Comparison of ENCODE assay signal across 8 cellular contexts in genomic region chr2:85601771-85602475, GRCh38. TPM values are rescaled to one million over a fixed set of nuclear protein-coding genes. Genes with fewer than 3 reads are reported as not detected.
A peak's percentile ranks its signal among the peaks of the same experiment; 100 is the strongest.
DNase-seq lines count a peak whose midpoint lies in the region; ATAC-seq and TF ChIP-seq lines count a peak whose summit lies in the region.

No MANE protein-coding gene starts in this region.

- intact Hi-C loops in CD8-positive, alpha-beta T cell (cut with DNase I, micrococcal nuclease), result loop anchor here (1.0 to 5.0 kb wide), 12 partner anchors 10 to 505 kb away; partner anchors contain the start of genes MAT2A (in 2 of the 2), C2orf68 (in 1 of the 2), ELMOD3 (in 1 of the 2) and GGCX (in 1 of the 2)
- intact Hi-C loops in Right ventricle myocardium inferior (cut with DNase I), result no loop called here

- peak overlapping the region; percentile 69 for H2AFZ ChIP-seq in osteoblast (ENCODE audit: low read length)

- H3K27ac ChIP-seq in CD8-positive, alpha-beta T cell (ENCODE audit: low read depth, low read length), result peak overlapping the region; percentile 58
- peak overlapping the region; percentile 59 for H3K27ac ChIP-seq in osteoblast (ENCODE audit: low read depth, low read length)

- peaks cover 7% of the 10 kb centered on the region for H4K20me1 ChIP-seq in osteoblast (ENCODE audit: insufficient read depth, low read length)

- H3K27ac Mint-ChIP-seq in CD8-positive, alpha-beta T cell, result peak overlapping the region; percentile 89
- H3K27ac Mint-ChIP-seq in activated T-helper 17 cell treated with anti-CD3 and anti-CD28 coated beads, Interleukin-2, amount 50 U/mL, for 72 hours, result peak overlapping the region; percentile 64

- H3K9me3 ChIP-seq in CD8-positive, alpha-beta T cell (ENCODE audit: low read length), result no peaks in the 10 kb centered on the region
- no peaks in the 10 kb centered on the region for H3K9me3 ChIP-seq in osteoblast (ENCODE audit: low read depth, low read length)

- no peak for TF ChIP-seq CTCF in CD8-positive, alpha-beta T cell (IDR thresholded peaks at IDR 0.05)
- no peak for TF ChIP-seq CTCF in osteoblast (IDR thresholded peaks at IDR 0.05; ENCODE audit: extremely low read depth, low read depth, low read length)

- peak; percentile 5 for ATAC-seq in CD8-positive, alpha-beta T cell
- ATAC-seq in GM19452 (IDR thresholded peaks at IDR 0.05; ENCODE audit: unreplicated experiment) (peak; percentile 41), HG03442 (IDR thresholded peaks at IDR 0.05; ENCODE audit: unreplicated experiment) (peak; percentile 35), Right ventricle myocardium inferior (peak; percentile 66)
- peak; percentile 25 for ATAC-seq in activated T-helper 17 cell treated with anti-CD3 and anti-CD28 coated beads, Interleukin-2, amount 50 U/mL, for 72 hours (replicated peaks)

- POLR2A ChIA-PET in CD8-positive, alpha-beta T cell (lab: Charles Lee), result interaction anchor here (0.8 to 1.9 kb wide), 7 partner anchors 9 to 504 kb away, joined by 4 to 9 read pairs (median 4); partner anchors contain the start of genes C2orf68, POLR1A, PTCD3 and TGOLN2

- peak overlapping the region; percentile 97 for H3K4me3 ChIP-seq in CD8-positive, alpha-beta T cell (ENCODE audit: low read depth, low read length)
- peak overlapping the region; percentile 88 for H3K4me3 ChIP-seq in osteoblast (ENCODE audit: insufficient read depth, low read length)

- peaks cover 33% of the 10 kb centered on the region for H3K36me3 Mint-ChIP-seq in CD8-positive, alpha-beta T cell
- peaks cover 33% of the 10 kb centered on the region for H3K36me3 Mint-ChIP-seq in activated T-helper 17 cell treated with anti-CD3 and anti-CD28 coated beads, Interleukin-2, amount 50 U/mL, for 72 hours (ENCODE audit: low read depth)

- H3K4me2 ChIP-seq in osteoblast (ENCODE audit: insufficient read depth, low read length), result peak overlapping the region; percentile 98

- H3K9me3 Mint-ChIP-seq in CD8-positive, alpha-beta T cell, result no peaks in the 10 kb centered on the region
- H3K9me3 Mint-ChIP-seq in activated T-helper 17 cell treated with anti-CD3 and anti-CD28 coated beads, Interleukin-2, amount 50 U/mL, for 72 hours, result no peaks in the 10 kb centered on the region

- H3K27me3 Mint-ChIP-seq in CD8-positive, alpha-beta T cell (ENCODE audit: low read depth), result no peaks in the 10 kb centered on the region
- no peaks in the 10 kb centered on the region for H3K27me3 Mint-ChIP-seq in activated T-helper 17 cell treated with anti-CD3 and anti-CD28 coated beads, Interleukin-2, amount 50 U/mL, for 72 hours

- peaks cover 32% of the 10 kb centered on the region for H3K4me1 ChIP-seq in CD8-positive, alpha-beta T cell (ENCODE audit: insufficient read depth, low read length)
- peaks cover 41% of the 10 kb centered on the region for H3K4me1 ChIP-seq in osteoblast (ENCODE audit: insufficient read depth, low read length)

- peaks cover 40% of the 10 kb centered on the region for H3K4me1 Mint-ChIP-seq in CD8-positive, alpha-beta T cell (ENCODE audit: low read depth)
- H3K4me1 Mint-ChIP-seq in activated T-helper 17 cell treated with anti-CD3 and anti-CD28 coated beads, Interleukin-2, amount 50 U/mL, for 72 hours, result peaks cover 18% of the 10 kb centered on the region

- DNase-seq in CD8-positive, alpha-beta T cell, result no peak
- DNase-seq in Right ventricle myocardium inferior (ENCODE audit: missing footprints) (peak; percentile 87), osteoblast (ENCODE audit: insufficient read length, low spot score, missing footprints) (peak; percentile 86), RPMI8226 (no peak), SKM-1 (lab: John Stamatoyannopoulos, UW; ENCODE audit: unreplicated experiment) (no peak)

- H3K4me3 Mint-ChIP-seq in CD8-positive, alpha-beta T cell, result peak overlapping the region; percentile 86
- H3K4me3 Mint-ChIP-seq in activated T-helper 17 cell treated with anti-CD3 and anti-CD28 coated beads, Interleukin-2, amount 50 U/mL, for 72 hours, result peak overlapping the region; percentile 78

- peaks cover 39% of the 10 kb centered on the region for H3K79me2 ChIP-seq in osteoblast (ENCODE audit: insufficient read depth, low read length)

- CTCF ChIA-PET in CD8-positive, alpha-beta T cell (lab: Charles Lee), result interaction anchor here (0.8 to 1.0 kb wide), 2 partner anchors 35 to 181 kb away, joined by 3 to 4 read pairs; no protein-coding TSS in a partner anchor

- peaks cover 17% of the 10 kb centered on the region for H3K36me3 ChIP-seq in CD8-positive, alpha-beta T cell (ENCODE audit: insufficient read depth, low read length)
- H3K36me3 ChIP-seq in osteoblast (ENCODE audit: insufficient read depth, low read length), result peaks cover 18% of the 10 kb centered on the region

- no peaks in the 10 kb centered on the region for H3K27me3 ChIP-seq in CD8-positive, alpha-beta T cell (ENCODE audit: insufficient read depth, low read length)
- no peaks in the 10 kb centered on the region for H3K27me3 ChIP-seq in osteoblast (ENCODE audit: insufficient read depth, low read length)

RNA-seq across cellular contexts. Expression of gene TMEM150A, which starts 0.6 kb away (rescaled TPM):
- 1 to 10 TPM; 5.7 to 6.0 TPM for total RNA-seq in CD8-positive, alpha-beta T cell
- total RNA-seq in activated T-helper 17 cell treated with anti-CD3 and anti-CD28 coated beads, Interleukin-2, amount 50 U/mL, for 72 hours, result 1 to 10 TPM; 3.3 to 3.7 TPM
- 10.8 TPM for total RNA-seq in Right ventricle myocardium inferior
- total RNA-seq in osteoblast, result 17.7 and 20.6 TPM in 2 replicates

RNA-seq across cellular contexts. Expression of gene RNF181, which starts 6.4 kb away (rescaled TPM):
- total RNA-seq in CD8-positive, alpha-beta T cell, result 10 to 100 TPM; 38.1 to 41.0 TPM
- 100 to 1,000 TPM; 116 to 156 TPM for total RNA-seq in activated T-helper 17 cell treated with anti-CD3 and anti-CD28 coated beads, Interleukin-2, amount 50 U/mL, for 72 hours
- total RNA-seq in Right ventricle myocardium inferior, result 87.8 TPM
- 124 and 146 TPM in 2 replicates for total RNA-seq in osteoblast

RNA-seq across cellular contexts. Expression of gene C2orf68, which starts 9.9 kb away (rescaled TPM):
- 10 to 100 TPM; 23.2 to 27.9 TPM for total RNA-seq in CD8-positive, alpha-beta T cell
- total RNA-seq in activated T-helper 17 cell treated with anti-CD3 and anti-CD28 coated beads, Interleukin-2, amount 50 U/mL, for 72 hours, result 10 to 100 TPM; 21.6 to 32.5 TPM
- total RNA-seq in Right ventricle myocardium inferior (26.4 TPM), osteoblast (23.9 and 30.9 TPM in 2 replicates)

RNA-seq across cellular contexts. Expression of gene USP39, which starts 14.1 kb away (rescaled TPM):
- 10 to 100 TPM; 48.4 to 48.7 TPM for total RNA-seq in CD8-positive, alpha-beta T cell
- 10 to 100 TPM; 48.8 to 79.2 TPM for total RNA-seq in activated T-helper 17 cell treated with anti-CD3 and anti-CD28 coated beads, Interleukin-2, amount 50 U/mL, for 72 hours
- total RNA-seq in Right ventricle myocardium inferior, result 30.8 TPM
- total RNA-seq in osteoblast, result 34.8 and 36.9 TPM in 2 replicates

RNA-seq across cellular contexts. Expression of gene VAMP5, which starts 17.7 kb away (rescaled TPM):
- total RNA-seq in CD8-positive, alpha-beta T cell, result 10 to 100 TPM; 22.7 to 23.9 TPM
- 10 to 100 TPM; 36.8 to 51.2 TPM for total RNA-seq in activated T-helper 17 cell treated with anti-CD3 and anti-CD28 coated beads, Interleukin-2, amount 50 U/mL, for 72 hours
- 62.1 TPM for total RNA-seq in Right ventricle myocardium inferior
- total RNA-seq in osteoblast, result 21.8 and 27.1 TPM in 2 replicates

Comparison
In these comparisons a context has a peak if more than half of its experiments do, and no peak if none do; other contexts are left out.
1. ATAC-seq: peak in every context shown above with its lines; median percentile 66 in Right ventricle myocardium inferior; 41 in GM19452; 35 in HG03442; 25 in activated T-helper 17 cell treated with anti-CD3 and anti-CD28 coated beads, Interleukin-2, amount 50 U/mL, for 72 hours; 5 in CD8-positive, alpha-beta T cell.
2. DNase-seq: peak in Right ventricle myocardium inferior (single experiment) and osteoblast (single experiment); none in CD8-positive, alpha-beta T cell (0 of 7), RPMI8226 (single experiment) and SKM-1 (single experiment).